Comparison of ENCODE assay signal across 8 cellular contexts in genomic region chr4:78059524-78059889, GRCh38. TPM values are rescaled to one million over a fixed set of nuclear protein-coding genes. Genes with fewer than 3 reads are reported as not detected.
DNase-seq lines count a peak whose midpoint lies in the region; ATAC-seq, FAIRE-seq and TF ChIP-seq lines count a peak whose summit lies in the region.

No MANE protein-coding gene starts in this region.

- DNase-seq in ELF-1 (ENCODE audit: low read depth, low spot score) = peak; percentile 88
- peak; percentile 84 for DNase-seq in PC-3
- DNase-seq in caudate nucleus (lab: John Stamatoyannopoulos, UW) = peak in 36 of 61 donors; percentile 1 to 78 (median 18)
- DNase-seq in immature natural killer cell = peak in 2 of 3 donors; percentile 14 to 24
- DNase-seq in small intestine = peak; percentile 55
- DNase-seq in GM19238 (ENCODE audit: insufficient read length, low spot score) = no peak

- TF ChIP-seq CTCF in KMS-11 (conservative IDR thresholded peaks at IDR 0.05; ENCODE audit: low read depth, low read length) (peak; percentile 84), PC-3 (conservative IDR thresholded peaks at IDR 0.05; ENCODE audit: low read depth, low read length) (peak; percentile 72)

- H3K27me3 ChIP-seq in KMS-11 (ENCODE audit: insufficient read depth, low read depth) (no peaks in the 10 kb centered on the region; the same call in 1 of the 2 replicates), PC-3 (ENCODE audit: low read length) (no peaks in the 10 kb centered on the region), small intestine (ENCODE audit: control insufficient read depth in 2 of 2, insufficient read depth in 2 of 2, low read length in 2 of 2) (peaks cover 0 to 14% of the 10 kb centered on the region in 2 donors)

- H3K27ac ChIP-seq in KMS-11 (no peak overlapping the region), PC-3 (ENCODE audit: low read length) (no peak overlapping the region), caudate nucleus (ENCODE audit: low read depth, low read length) (no peak overlapping the region), small intestine (ENCODE audit: low read depth in 1 of 2, low read length in 1 of 2) (no peak overlapping the region)

- H3K4me3 Mint-ChIP-seq in immature natural killer cell = peak overlapping the region; percentile 63 to 74 (median 70)

- peak; percentile 25 for ATAC-seq in PC-3
- no peak for ATAC-seq in HG03457 (IDR thresholded peaks at IDR 0.05; ENCODE audit: unreplicated experiment)

- no peak for FAIRE-seq in small intestine (lab: Jason Lieb, UNC)

- no TSS peak for BruUV-seq in PC-3 (replicated peaks; lab: Mats Ljungman, UMichigan)

- H3K79me2 ChIP-seq in KMS-11 (ENCODE audit: insufficient read depth, low read depth) (no peaks in the 10 kb centered on the region), PC-3 (ENCODE audit: low read length) (peaks cover 14% of the 10 kb centered on the region)

- H3K27me3 Mint-ChIP-seq in immature natural killer cell (ENCODE audit: low read depth in 3 of 3) = peaks cover 18 to 36% (median 19%) of the 10 kb centered on the region in 3 donors

- intact Hi-C loops in PC-3 (cut with micrococcal nuclease) = loop anchor here (1.0 to 5.0 kb wide), 4 partner anchors 65 to 508 kb away; partner anchors contain the start of gene MRPL1

- CTCF ChIA-PET in PC-3 (lab: Charles Lee) = interaction anchor here (0.6 to 1.4 kb wide), 11 partner anchors 45 to 510 kb away, joined by 3 to 6 read pairs (median 3); no protein-coding TSS in a partner anchor

- H3K9ac ChIP-seq in KMS-11 (peak overlapping the region; percentile 57; the same call in 1 of the 2 replicates), PC-3 (ENCODE audit: low read length) (peak overlapping the region; percentile 32; the same call in 1 of the 2 replicates)

- H3F3A ChIP-seq in PC-3 (ENCODE audit: low read length, unreplicated experiment) = no peaks in the 10 kb centered on the region

- no peak overlapping the region for H3K27ac Mint-ChIP-seq in immature natural killer cell

- H3K4me1 ChIP-seq in KMS-11 (ENCODE audit: low read depth, poor library complexity, severe bottlenecking) (no peaks in the 10 kb centered on the region), PC-3 (ENCODE audit: insufficient read depth, low read length) (peaks cover 4% of the 10 kb centered on the region; the same call in 1 of the 2 replicates), small intestine (ENCODE audit: control insufficient read depth in 2 of 2, insufficient read depth in 1 of 2, low read depth in 1 of 2, low read length in 1 of 2) (peaks cover 0 to 3% of the 10 kb centered on the region in 2 donors)

- POLR2A ChIA-PET in PC-3 (lab: Charles Lee; ENCODE audit: unreplicated experiment) = interaction anchor here (0.6 to 0.8 kb wide), 3 partner anchors 9 to 510 kb away, joined by 5 to 6 read pairs (median 5); no protein-coding TSS in a partner anchor

- peaks cover 28 to 36% of the 10 kb centered on the region in 2 donors for H3K4me1 Mint-ChIP-seq in immature natural killer cell

- H3K4me2 ChIP-seq in KMS-11 (peak overlapping the region; percentile 81), PC-3 (ENCODE audit: low read length) (peak overlapping the region; percentile 96)

- H3K36me3 ChIP-seq in KMS-11 (ENCODE audit: insufficient read depth) = no peaks in the 10 kb centered on the region
- no peaks in the 10 kb centered on the region for H3K36me3 ChIP-seq in PC-3 (ENCODE audit: low read depth, low read length)
- H3K36me3 ChIP-seq in small intestine (ENCODE audit: control insufficient read depth in 2 of 2, insufficient read depth in 2 of 2, low read length in 2 of 2) = no peaks in the 10 kb centered on the region

- H3K9me2 ChIP-seq in PC-3 (replicated peaks; ENCODE audit: low read length) = no peaks in the 10 kb centered on the region

- WGBS in small intestine, 3 donors = 4 to 12% (median 9%) methylated on average over 7 of the region's 7 CpGs

- H3K9me3 Mint-ChIP-seq in immature natural killer cell = no peaks in the 10 kb centered on the region

- H4K20me1 ChIP-seq in KMS-11 (ENCODE audit: insufficient read depth) (no peaks in the 10 kb centered on the region), PC-3 (ENCODE audit: low read length) (no peaks in the 10 kb centered on the region)

- H3K36me3 Mint-ChIP-seq in immature natural killer cell = no peaks in the 10 kb centered on the region

- H3K9me3 ChIP-seq in PC-3 (ENCODE audit: low read length) (no peaks in the 10 kb centered on the region), small intestine (ENCODE audit: control insufficient read depth, low read depth) (no peaks in the 10 kb centered on the region)

- H3K4me3 ChIP-seq in KMS-11 (IDR thresholded peaks at IDR 0.05; ENCODE audit: insufficient read depth, low read depth, low read length) = no peak overlapping the region
- peak overlapping the region; percentile 89 for H3K4me3 ChIP-seq in PC-3 (ENCODE audit: low read length)
- peak overlapping the region in 1 of 2 donors; percentile 49 for H3K4me3 ChIP-seq in small intestine (ENCODE audit: low read depth in 1 of 2, low read length in 2 of 2)

- peak overlapping the region; percentile 98 for H2AFZ ChIP-seq in KMS-11 (ENCODE audit: low read depth)
- peak overlapping the region; percentile 96 for H2AFZ ChIP-seq in PC-3 (ENCODE audit: low read length)

RNA-seq across cellular contexts. Expression of gene FRAS1, which starts 2.4 kb away (rescaled TPM):
- 3.4 and 5.5 TPM in 2 replicates for total RNA-seq in PC-3 (2014; rRNA removed)
- polyA plus RNA-seq in immature natural killer cell (not detected), small intestine (under 1 TPM in 1 of 3 donors, not detected in 2; 0.16 TPM)
